In the genomic region with DNA sequence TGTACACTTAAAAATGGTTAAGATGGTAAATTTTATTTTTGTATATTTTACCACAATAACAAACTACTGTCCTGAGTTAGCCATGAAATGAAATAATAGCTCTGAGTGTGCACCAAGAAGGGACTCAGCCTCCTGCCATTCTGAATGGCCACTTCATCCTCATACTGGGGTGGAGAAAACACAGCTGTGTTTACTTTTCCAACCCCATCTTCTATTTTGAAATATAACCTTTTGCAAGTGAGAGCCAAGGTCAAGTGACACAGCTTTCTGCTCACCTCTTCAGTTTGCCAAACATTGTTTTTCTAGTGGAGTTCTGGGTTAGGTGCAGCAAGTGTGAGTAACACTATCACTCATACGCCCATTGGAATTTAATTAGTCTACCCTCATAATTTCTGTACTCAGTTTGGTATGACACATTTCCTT, we compare ENCODE assay signal across 9 cellular contexts.
DNase-seq lines count a peak whose midpoint lies in the region; ATAC-seq and TF ChIP-seq lines count a peak whose summit lies in the region.
"Had no signal": no experiment of that assay in that cellular context is flagged by ENCODE, and none has a peak within 500 bp of the region (broad histone marks: within the 10 kb centered on the region; RNA-seq: fewer than 3 reads in every experiment).

No MANE protein-coding gene starts in this region.

- TF ChIP-seq RAD21 in liver (IDR thresholded peaks at IDR 0.05): peak; percentile 34 to 48

- no peak for TF ChIP-seq CTCF in liver (IDR thresholded peaks at IDR 0.05; ENCODE audit: low read depth, low read length, missing input control)

- H3K9ac ChIP-seq in liver (ENCODE audit: low read depth in 1 of 2, low read length in 2 of 2): no peak overlapping the region

- no peak overlapping the region for H3K4me3 ChIP-seq in SJCRH30
- H3K4me3 ChIP-seq in liver (ENCODE audit: low read depth in 1 of 3, low read length in 3 of 3): no peak overlapping the region

- H3K27me3 ChIP-seq in SJCRH30 (no peaks in the 10 kb centered on the region), liver (ENCODE audit: control insufficient read depth in 4 of 4, insufficient read depth in 4 of 4, low read length in 3 of 4) (no peaks in the 10 kb centered on the region)

- H3K36me3 ChIP-seq in SJCRH30 (no peaks in the 10 kb centered on the region), liver (ENCODE audit: control insufficient read depth in 4 of 4, insufficient read depth in 3 of 4, low read depth in 1 of 4, low read length in 3 of 4) (no peaks in the 10 kb centered on the region)

- WGBS in liver: 59% methylated on average over 1 of the region's 1 CpG

- DNase-seq in DMS53 treated with DMSO at 0.1 percent for 48 hours (lab: John Stamatoyannopoulos, UW; ENCODE audit: unreplicated experiment) (peak; percentile 98), NCI-H1092 (lab: John Stamatoyannopoulos, UW) (peak; percentile 95), SJCRH30 (peak; percentile 61 to 87), NCI-H1048 (lab: John Stamatoyannopoulos, UW) (no peak), NOMO-1 treated with dmso at 0.1 percent for 144 hours (lab: John Stamatoyannopoulos, UW; ENCODE audit: unreplicated experiment) (no peak)
- DNase-seq: naive B cell had no signal

- H3K4me1 ChIP-seq in SJCRH30 (peaks cover 29% of the 10 kb centered on the region), liver (ENCODE audit: control insufficient read depth in 4 of 4, insufficient read depth in 4 of 4, low read length in 3 of 4) (no peaks in the 10 kb centered on the region)

- H3K27ac ChIP-seq in SJCRH30 (peak overlapping the region; percentile 38), liver (ENCODE audit: low read depth in 1 of 2, low read length in 2 of 2) (no peak overlapping the region)

- H3K9me3 ChIP-seq in SJCRH30 (replicated peaks) (no peaks in the 10 kb centered on the region), liver (ENCODE audit: control insufficient read depth in 4 of 4, low read length in 3 of 4) (no peaks in the 10 kb centered on the region)

- no peak for ATAC-seq in HG03521 (IDR thresholded peaks at IDR 0.05; ENCODE audit: unreplicated experiment)
- no peak for ATAC-seq in HG02870 (IDR thresholded peaks at IDR 0.05; ENCODE audit: unreplicated experiment)

TF ChIP-seq in liver, 16 proteins besides CTCF, POLR2A, EP300 and RAD21:
- peak; percentile 36 to 39 for TF ChIP-seq JUND (IDR thresholded peaks at IDR 0.05)
- peak; percentile 54 for TF ChIP-seq NR2F2 (IDR thresholded peaks at IDR 0.05)
- no peak for TF ChIP-seq GABPA (IDR thresholded peaks at IDR 0.05 in 1 of 2, conservative IDR thresholded peaks at IDR 0.05 in 1 of 2)
- TF ChIP-seq HNF4A (conservative IDR thresholded peaks at IDR 0.05): peak; percentile 61 to 66
- no peak for TF ChIP-seq HNF4G (IDR thresholded peaks at IDR 0.05)
- TF ChIP-seq YY1 (IDR thresholded peaks at IDR 0.05): peak; percentile 70
- TF ChIP-seq FOXA1 (IDR thresholded peaks at IDR 0.05): peak; percentile 52
- peak; percentile 47 to 61 for TF ChIP-seq RXRA (IDR thresholded peaks at IDR 0.05)
- TF ChIP-seq FOXA2 (IDR thresholded peaks at IDR 0.05): peak; percentile 82
- TF ChIP-seq SP1 (IDR thresholded peaks at IDR 0.05): peak; percentile 50
- peak in 1 of 2 donors; percentile 25 for TF ChIP-seq EGR1 (IDR thresholded peaks at IDR 0.05; ENCODE audit: low read depth in 2 of 2)
- TF ChIP-seq TAF1 (conservative IDR thresholded peaks at IDR 0.05): no peak
- TF ChIP-seq, protein P1, sequence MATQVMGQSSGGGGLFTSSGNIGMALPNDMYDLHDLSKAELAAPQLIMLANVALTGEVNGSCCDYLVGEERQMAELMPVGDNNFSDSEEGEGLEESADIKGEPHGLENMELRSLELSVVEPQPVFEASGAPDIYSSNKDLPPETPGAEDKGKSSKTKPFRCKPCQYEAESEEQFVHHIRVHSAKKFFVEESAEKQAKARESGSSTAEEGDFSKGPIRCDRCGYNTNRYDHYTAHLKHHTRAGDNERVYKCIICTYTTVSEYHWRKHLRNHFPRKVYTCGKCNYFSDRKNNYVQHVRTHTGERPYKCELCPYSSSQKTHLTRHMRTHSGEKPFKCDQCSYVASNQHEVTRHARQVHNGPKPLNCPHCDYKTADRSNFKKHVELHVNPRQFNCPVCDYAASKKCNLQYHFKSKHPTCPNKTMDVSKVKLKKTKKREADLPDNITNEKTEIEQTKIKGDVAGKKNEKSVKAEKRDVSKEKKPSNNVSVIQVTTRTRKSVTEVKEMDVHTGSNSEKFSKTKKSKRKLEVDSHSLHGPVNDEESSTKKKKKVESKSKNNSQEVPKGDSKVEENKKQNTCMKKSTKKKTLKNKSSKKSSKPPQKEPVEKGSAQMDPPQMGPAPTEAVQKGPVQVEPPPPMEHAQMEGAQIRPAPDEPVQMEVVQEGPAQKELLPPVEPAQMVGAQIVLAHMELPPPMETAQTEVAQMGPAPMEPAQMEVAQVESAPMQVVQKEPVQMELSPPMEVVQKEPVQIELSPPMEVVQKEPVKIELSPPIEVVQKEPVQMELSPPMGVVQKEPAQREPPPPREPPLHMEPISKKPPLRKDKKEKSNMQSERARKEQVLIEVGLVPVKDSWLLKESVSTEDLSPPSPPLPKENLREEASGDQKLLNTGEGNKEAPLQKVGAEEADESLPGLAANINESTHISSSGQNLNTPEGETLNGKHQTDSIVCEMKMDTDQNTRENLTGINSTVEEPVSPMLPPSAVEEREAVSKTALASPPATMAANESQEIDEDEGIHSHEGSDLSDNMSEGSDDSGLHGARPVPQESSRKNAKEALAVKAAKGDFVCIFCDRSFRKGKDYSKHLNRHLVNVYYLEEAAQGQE (IDR thresholded peaks at IDR 0.05): no peak
TF ChIP-seq in liver: peak in this region for 9.

Comparison
In these comparisons a context has a peak if more than half of its experiments do, and no peak if none do; other contexts are left out.
1. DNase-seq: peak in DMS53 treated with DMSO at 0.1 percent for 48 hours (single experiment), NCI-H1092 (single experiment) and SJCRH30 (2 of 2); none in NCI-H1048 (single experiment) and NOMO-1 treated with dmso at 0.1 percent for 144 hours (single experiment).